17 cellular contexts compared by ENCODE assay signal in the genomic region with DNA sequence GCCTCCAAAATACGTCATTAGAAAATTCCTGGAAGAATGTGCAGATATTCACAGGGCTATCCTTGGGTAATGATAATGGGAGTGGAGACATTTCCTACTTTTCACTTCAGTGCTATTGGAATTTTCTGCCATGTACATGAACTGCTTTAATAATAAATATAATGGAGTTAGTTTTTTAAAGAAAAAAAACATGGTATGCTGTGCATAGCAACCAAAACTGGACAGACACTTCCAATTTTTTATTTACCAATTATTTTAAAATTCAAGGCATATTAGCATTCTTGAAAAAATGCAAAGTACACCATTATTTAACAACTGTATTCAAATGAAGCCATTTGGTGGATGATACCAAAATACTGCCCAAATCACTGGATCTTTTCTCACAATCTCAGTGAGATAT.
"Had no signal": no experiment of that assay in that cellular context is flagged by ENCODE, and none has a peak within 500 bp of the region (broad histone marks: within the 10 kb centered on the region; RNA-seq: fewer than 3 reads in every experiment).

No MANE protein-coding gene starts in this region.

- H3K4me3 Mint-ChIP-seq: naive thymus-derived CD4-positive, alpha-beta T cell; nephron progenitor cell; stimulated activated memory B cell treated with anti-CD40 and anti-IgM and Interleukin-4, amounts not matched to agents 10 μg/mL and 1 μg/mL and 100 μg/mL, for 72 hours had no signal

- H3K4me3 ChIP-seq: heart right ventricle, psoas muscle, spleen had no signal

- DNase-seq: effector memory CD4-positive, alpha-beta T cell; heart right ventricle; hypothalamus; islet precursor cell; mammary epithelial cell; naive thymus-derived CD4-positive, alpha-beta T cell; nephron progenitor cell; psoas muscle; retina; spleen; stimulated activated CD4-positive, alpha-beta T cell treated with anti-CD3 and anti-CD28 coated beads, Interleukin-15, amount 100 ng/mL, for 24 hours; stimulated activated CD4-positive, alpha-beta T cell treated with anti-CD3 and anti-CD28 coated beads, Interleukin-1b, Interleukin-23, amount 100 ng/mL, for 48 hours; stimulated activated CD4-positive, alpha-beta T cell treated with anti-CD3 and anti-CD28 coated beads, Interleukin-4, amount 100 ng/mL, for 24 hours had no signal

- H3K36me3 ChIP-seq: heart right ventricle, spleen had no signal

- H3K27ac Mint-ChIP-seq: naive thymus-derived CD4-positive, alpha-beta T cell; nephron progenitor cell; stimulated activated memory B cell treated with anti-CD40 and anti-IgM and Interleukin-4, amounts not matched to agents 10 μg/mL and 1 μg/mL and 100 μg/mL, for 72 hours had no signal

- H3K27me3 Mint-ChIP-seq: naive thymus-derived CD4-positive, alpha-beta T cell; stimulated activated memory B cell treated with anti-CD40 and anti-IgM and Interleukin-4, amounts not matched to agents 10 μg/mL and 1 μg/mL and 100 μg/mL, for 72 hours had no signal

- H3K27me3 ChIP-seq: heart right ventricle, spleen had no signal

- H3K27ac ChIP-seq: heart right ventricle, psoas muscle, spleen had no signal

- H3K9me3 ChIP-seq: heart right ventricle, psoas muscle, spleen had no signal

- H3K36me3 Mint-ChIP-seq: stimulated activated memory B cell treated with anti-CD40 and anti-IgM and Interleukin-4, amounts not matched to agents 10 μg/mL and 1 μg/mL and 100 μg/mL, for 72 hours had no signal

- ATAC-seq: esophagus mucosa; heart right ventricle; left lobe of liver; naive thymus-derived CD4-positive, alpha-beta T cell; psoas muscle; sciatic nerve; stimulated activated memory B cell treated with anti-CD40 and anti-IgM and Interleukin-4, amounts not matched to agents 10 μg/mL and 1 μg/mL and 100 μg/mL, for 72 hours had no signal

- H3K9me3 Mint-ChIP-seq: nephron progenitor cell; stimulated activated memory B cell treated with anti-CD40 and anti-IgM and Interleukin-4, amounts not matched to agents 10 μg/mL and 1 μg/mL and 100 μg/mL, for 72 hours had no signal
